In the genomic region with DNA sequence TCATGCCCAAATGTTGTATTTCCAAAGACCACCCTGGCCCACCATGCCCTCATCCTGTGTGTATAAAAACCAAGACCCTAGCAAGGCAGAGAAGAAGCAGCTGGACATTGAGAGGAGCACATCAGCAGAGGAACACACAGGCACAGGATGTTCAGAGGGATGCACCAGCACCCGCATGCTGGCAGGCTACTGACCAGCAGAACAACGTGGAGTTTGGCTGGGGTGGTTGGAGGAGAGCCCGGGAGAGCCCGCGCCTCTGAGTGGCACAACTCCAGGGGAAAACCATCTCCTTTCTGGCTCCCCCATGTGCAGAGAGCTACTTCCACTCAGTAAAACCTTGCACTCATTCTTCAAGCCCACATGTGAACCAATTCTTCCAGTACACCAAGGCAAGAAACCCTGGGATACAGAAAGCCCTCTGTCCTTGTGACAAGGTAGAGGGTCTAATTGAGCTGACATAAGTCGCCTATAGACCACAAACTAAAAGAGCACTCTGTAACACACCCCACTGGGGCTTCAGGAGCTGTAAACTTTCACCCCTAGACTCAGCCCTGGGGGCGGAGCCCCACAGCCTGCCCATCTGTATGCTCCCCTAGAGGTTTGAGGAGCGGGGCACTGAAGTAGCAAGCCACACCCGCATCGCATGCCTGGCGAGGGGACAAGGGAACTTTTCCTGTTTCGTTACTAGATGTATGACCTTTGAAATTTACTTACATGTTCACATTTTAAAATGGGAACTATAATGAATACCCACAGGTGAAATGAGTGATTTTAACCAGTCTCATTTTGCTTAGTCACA, we compare ENCODE assay signal across 24 cellular contexts.
DNase-seq lines count a peak whose midpoint lies in the region; ATAC-seq and TF ChIP-seq lines count a peak whose summit lies in the region.
"Had no signal": no experiment of that assay in that cellular context is flagged by ENCODE, and none has a peak within 500 bp of the region (broad histone marks: within the 10 kb centered on the region; RNA-seq: fewer than 3 reads in every experiment).

No MANE protein-coding gene starts in this region.

- no peak overlapping the region for H3K23ac ChIP-seq in IMR-90 (ENCODE audit: low read depth, low read length)

- peak overlapping the region; percentile 67 for H2AFZ ChIP-seq in IMR-90 (replicated peaks; ENCODE audit: low read length, poor library complexity)
- peak overlapping the region; percentile 42 for H2AFZ ChIP-seq in osteoblast (ENCODE audit: low read length)

- peaks cover 2% of the 10 kb centered on the region; the same call in 1 of the 2 replicates for H3K4me1 ChIP-seq in IMR-90 (ENCODE audit: control insufficient read depth, insufficient read depth, low read length)
- peaks cover 13% of the 10 kb centered on the region for H3K4me1 ChIP-seq in osteoblast (ENCODE audit: insufficient read depth, low read length)
- H3K4me1 ChIP-seq in CD8-positive, alpha-beta memory T cell (ENCODE audit: insufficient read depth, low read length): no peaks in the 10 kb centered on the region
- H3K4me1 ChIP-seq: Caco-2 had no signal

- peak overlapping the region; percentile 16; the same call in 1 of the 2 replicates for H4K5ac ChIP-seq in IMR-90 (ENCODE audit: low read depth, low read length)

- no peaks in the 10 kb centered on the region for H3K9me1 ChIP-seq in IMR-90 (ENCODE audit: insufficient read depth, low read length)

- H3K9me3 ChIP-seq in IMR-90 (ENCODE audit: control insufficient read depth, insufficient read depth, low read length) (peaks cover 2% of the 10 kb centered on the region), T-helper 17 cell (ENCODE audit: control insufficient read depth, low read length, poor library complexity, severe bottlenecking) (no peaks in the 10 kb centered on the region), osteoblast (ENCODE audit: low read depth, low read length) (no peaks in the 10 kb centered on the region)
- H3K9me3 ChIP-seq in CD8-positive, alpha-beta memory T cell (ENCODE audit: low read length): no peaks in the 10 kb centered on the region
- H3K9me3 ChIP-seq: Caco-2, SJSA1 had no signal

- CTCF ChIA-PET in IMR-90 (lab: Yijun Ruan, JAX): no interaction called here
- CTCF ChIA-PET in activated CD8-positive, alpha-beta T cell treated with anti-CD3 and anti-CD28 coated beads, Interleukin-2, amount 10 ng/mL, durations not matched to agents 7 days and 5 days (lab: Charles Lee): no interaction called here
- CTCF ChIA-PET in CD8-positive, alpha-beta memory T cell (lab: Charles Lee): no interaction called here

- no peaks in the 10 kb centered on the region for H3K9me3 Mint-ChIP-seq in activated CD8-positive, alpha-beta T cell treated with anti-CD3 and anti-CD28 coated beads, Interleukin-2, amount 10 ng/mL, durations not matched to agents 7 days and 5 days (ENCODE audit: insufficient read depth)
- no peaks in the 10 kb centered on the region for H3K9me3 Mint-ChIP-seq in CD8-positive, alpha-beta memory T cell
- H3K9me3 Mint-ChIP-seq: CD4-positive, alpha-beta memory T cell had no signal

- H3K36me3 Mint-ChIP-seq in T-helper 17 cell (ENCODE audit: low read depth): no peaks in the 10 kb centered on the region
- no peaks in the 10 kb centered on the region for H3K36me3 Mint-ChIP-seq in activated CD8-positive, alpha-beta T cell treated with anti-CD3 and anti-CD28 coated beads, Interleukin-2, amount 10 ng/mL, durations not matched to agents 7 days and 5 days (ENCODE audit: low read depth)
- no peaks in the 10 kb centered on the region for H3K36me3 Mint-ChIP-seq in CD8-positive, alpha-beta memory T cell
- H3K36me3 Mint-ChIP-seq: CD4-positive, alpha-beta memory T cell had no signal

- no peak for ATAC-seq in IMR-90 (ENCODE audit: low read depth)
- ATAC-seq in T-helper 17 cell: no peak
- ATAC-seq in left lobe of liver: peak; percentile 31
- ATAC-seq in activated CD8-positive, alpha-beta T cell treated with anti-CD3 and anti-CD28 coated beads, Interleukin-2, amount 10 ng/mL, durations not matched to agents 7 days and 5 days: no peak
- ATAC-seq: GM12878, HCT116, PC-3 had no signal

- H3K4me3 Mint-ChIP-seq in T-helper 17 cell: no peak overlapping the region
- H3K4me3 Mint-ChIP-seq in activated CD8-positive, alpha-beta T cell treated with anti-CD3 and anti-CD28 coated beads, Interleukin-2, amount 10 ng/mL, durations not matched to agents 7 days and 5 days: no peak overlapping the region
- no peak overlapping the region for H3K4me3 Mint-ChIP-seq in CD8-positive, alpha-beta memory T cell
- H3K4me3 Mint-ChIP-seq: CD4-positive, alpha-beta memory T cell had no signal

- TF ChIP-seq RAD21 in IMR-90 (IDR thresholded peaks at IDR 0.05; ENCODE audit: low read length): no peak

- no CpG with 5 or more reads among the region's 12 CpGs for WGBS in IMR-90 (ENCODE audit: extremely low coverage in 2 of 2, insufficient read length in 1 of 2), 2 experiments

- peak overlapping the region; percentile 90; the same call in 2 of the 3 replicates for H2BK15ac ChIP-seq in IMR-90 (ENCODE audit: low read depth, low read length)

- no peaks in the 10 kb centered on the region for H3K79me1 ChIP-seq in IMR-90 (ENCODE audit: low read depth in 1 of 2, low read length in 2 of 2)

- H4K20me1 ChIP-seq in IMR-90 (ENCODE audit: insufficient read depth, low read length): no peaks in the 10 kb centered on the region
- H4K20me1 ChIP-seq in osteoblast (ENCODE audit: insufficient read depth, low read length): no peaks in the 10 kb centered on the region

- peak overlapping the region; percentile 73 for H2BK120ac ChIP-seq in IMR-90 (ENCODE audit: low read depth, low read length)

- H3K27me3 ChIP-seq in IMR-90 (ENCODE audit: control insufficient read depth, insufficient read depth, low read length): no peaks in the 10 kb centered on the region
- H3K27me3 ChIP-seq in osteoblast (ENCODE audit: insufficient read depth, low read length): no peaks in the 10 kb centered on the region
- no peaks in the 10 kb centered on the region for H3K27me3 ChIP-seq in CD8-positive, alpha-beta memory T cell (ENCODE audit: insufficient read depth, low read length, poor library complexity, severe bottlenecking)
- H3K27me3 ChIP-seq: SJSA1 had no signal

- DNase-seq in IMR-90 (no peak), T-helper 17 cell (no peak), left lobe of liver (ENCODE audit: low spot score) (no peak), osteoblast (ENCODE audit: insufficient read length, low spot score, missing footprints) (no peak)
- DNase-seq in activated CD8-positive, alpha-beta T cell treated with anti-CD3 and anti-CD28 coated beads, Interleukin-2, amount 10 ng/mL, durations not matched to agents 7 days and 5 days: no peak
- DNase-seq in activated naive CD4-positive, alpha-beta T cell treated with Interleukin-2 at 50 U/mL for 16 hours: no peak
- no peak for DNase-seq in CD8-positive, alpha-beta memory T cell
- DNase-seq: C1 segment of cervical spinal cord; Caco-2; CD4-positive, alpha-beta memory T cell; Kasumi-1; MV-4-11; NCI-H1105; NCI-H1436 treated with DMSO at 0.1 percent for 48 hours; NCI-H187 treated with DMSO at 0.1 percent for 48 hours; NCI-H2107; NCI-H524 treated with DMSO at 0.1 percent for 48 hours; NCI-H774; PC-3; Right ventricle myocardium superior had no signal

- peaks cover 6% of the 10 kb centered on the region for H3K4me1 Mint-ChIP-seq in T-helper 17 cell
- no peaks in the 10 kb centered on the region for H3K4me1 Mint-ChIP-seq in activated CD8-positive, alpha-beta T cell treated with anti-CD3 and anti-CD28 coated beads, Interleukin-2, amount 10 ng/mL, durations not matched to agents 7 days and 5 days (ENCODE audit: low read depth)
- no peaks in the 10 kb centered on the region for H3K4me1 Mint-ChIP-seq in CD8-positive, alpha-beta memory T cell
- H3K4me1 Mint-ChIP-seq: CD4-positive, alpha-beta memory T cell had no signal

- H2AK5ac ChIP-seq in IMR-90 (ENCODE audit: low read depth, low read length): peak overlapping the region; percentile 95

- H3K4me2 ChIP-seq in IMR-90 (ENCODE audit: low read depth, low read length) (no peak overlapping the region), osteoblast (ENCODE audit: insufficient read depth, low read length) (no peak overlapping the region)

- H3K4ac ChIP-seq in IMR-90 (ENCODE audit: low read depth, low read length): peak overlapping the region; percentile 90

- peak overlapping the region; percentile 46 for H2BK5ac ChIP-seq in IMR-90 (ENCODE audit: low read depth, low read length, poor library complexity, severe bottlenecking)

- peak overlapping the region; percentile 62 for H4K91ac ChIP-seq in IMR-90 (ENCODE audit: insufficient read depth, low read depth, low read length)

- H2AK9ac ChIP-seq in IMR-90 (replicated peaks; ENCODE audit: low read depth, low read length, poor library complexity): peak overlapping the region; percentile 58

- H3K27ac ChIP-seq in IMR-90 (ENCODE audit: insufficient read depth, low read length) (no peak overlapping the region), osteoblast (ENCODE audit: low read depth, low read length) (no peak overlapping the region)
- no peak overlapping the region for H3K27ac ChIP-seq in CD8-positive, alpha-beta memory T cell (ENCODE audit: low read depth, low read length)
- H3K27ac ChIP-seq: HL-60, SJSA1 had no signal

- peak overlapping the region; percentile 91 for H2BK20ac ChIP-seq in IMR-90 (ENCODE audit: low read depth, low read length)

- no peak overlapping the region for H3K9ac ChIP-seq in IMR-90 (ENCODE audit: low read depth, low read length)

- no peaks in the 10 kb centered on the region for H3K79me2 ChIP-seq in osteoblast (ENCODE audit: insufficient read depth, low read length)

- peak overlapping the region; percentile 47; the same call in 1 of the 2 replicates for H3K14ac ChIP-seq in IMR-90 (replicated peaks; ENCODE audit: low read depth, low read length)

- no TSS peak for BruUV-seq in IMR-90 (replicated peaks; lab: Mats Ljungman, UMichigan)

- in situ Hi-C loops in IMR-90 (cut with MboI; ENCODE audit: low sequenced_read_pairs): no loop called here

- peaks cover 6% of the 10 kb centered on the region for H3K27me3 Mint-ChIP-seq in T-helper 17 cell
- no peaks in the 10 kb centered on the region for H3K27me3 Mint-ChIP-seq in activated CD8-positive, alpha-beta T cell treated with anti-CD3 and anti-CD28 coated beads, Interleukin-2, amount 10 ng/mL, durations not matched to agents 7 days and 5 days (ENCODE audit: low read depth)
- H3K27me3 Mint-ChIP-seq in CD8-positive, alpha-beta memory T cell: peaks cover 5 to 6% of the 10 kb centered on the region in 2 donors

- H3K4me3 ChIP-seq in IMR-90 (ENCODE audit: insufficient read depth, low read depth, low read length): no peak overlapping the region
- no peak overlapping the region for H3K4me3 ChIP-seq in osteoblast (ENCODE audit: insufficient read depth, low read length)
- H3K4me3 ChIP-seq in CD8-positive, alpha-beta memory T cell (ENCODE audit: low read length): no peak overlapping the region
- H3K4me3 ChIP-seq: GM12878, SJSA1 had no signal

- POLR2A ChIA-PET in IMR-90 (lab: Charles Lee; ENCODE audit: unreplicated experiment): no interaction called here
- POLR2A ChIA-PET in activated CD8-positive, alpha-beta T cell treated with anti-CD3 and anti-CD28 coated beads, Interleukin-2, amount 10 ng/mL, durations not matched to agents 7 days and 5 days (lab: Charles Lee): no interaction called here
- POLR2A ChIA-PET in CD8-positive, alpha-beta memory T cell (lab: Charles Lee): no interaction called here

- H3K18ac ChIP-seq in IMR-90 (ENCODE audit: low read depth, low read length): peak overlapping the region; percentile 81; the same call in 1 of the 2 replicates

- TF ChIP-seq CTCF in IMR-90 (conservative IDR thresholded peaks at IDR 0.05; ENCODE audit: low read depth, low read length) (no peak), osteoblast (IDR thresholded peaks at IDR 0.05; ENCODE audit: extremely low read depth, low read depth, low read length) (no peak)

- peak overlapping the region; percentile 37 for H3K27ac Mint-ChIP-seq in T-helper 17 cell
- no peak overlapping the region for H3K27ac Mint-ChIP-seq in activated CD8-positive, alpha-beta T cell treated with anti-CD3 and anti-CD28 coated beads, Interleukin-2, amount 10 ng/mL, durations not matched to agents 7 days and 5 days
- H3K27ac Mint-ChIP-seq in CD8-positive, alpha-beta memory T cell: no peak overlapping the region
- H3K27ac Mint-ChIP-seq: CD4-positive, alpha-beta memory T cell had no signal

- dilution Hi-C loops in IMR-90 (cut with HindIII; ENCODE audit: low sequenced_read_pairs, unreplicated experiment): no loop called here

- H4K8ac ChIP-seq in IMR-90 (ENCODE audit: low read depth in 2 of 2, low read length in 2 of 2): peak overlapping the region; percentile 24 to 35; a peak in 1 of 4 replicates

- no peak for TF ChIP-seq POLR2A in IMR-90 (IDR thresholded peaks at IDR 0.05; ENCODE audit: low read depth, low read length)

- intact Hi-C loops in IMR-90 (cut with micrococcal nuclease): loop anchor here (10.0 kb wide), 1 partner anchor 831 kb away; the partner anchor contains the start of gene CITED2

- H3K36me3 ChIP-seq in IMR-90 (ENCODE audit: control insufficient read depth, insufficient read depth, low read length) (no peaks in the 10 kb centered on the region), osteoblast (ENCODE audit: insufficient read depth, low read length) (no peaks in the 10 kb centered on the region)
- H3K36me3 ChIP-seq in CD8-positive, alpha-beta memory T cell (ENCODE audit: insufficient read depth, low read length): no peaks in the 10 kb centered on the region
- H3K36me3 ChIP-seq: SJSA1 had no signal

- H3K56ac ChIP-seq in IMR-90 (ENCODE audit: extremely low read depth, insufficient read depth, low read length): no peak overlapping the region
